ENCODE assay signal across 1 cellular context in genomic region chr12:122943196-122943595, GRCh38.
TF ChIP-seq lines count a peak whose summit lies in the region.

No MANE protein-coding gene starts in this region.

TF ChIP-seq in endothelial cell of umbilical vein, 7 proteins besides CTCF, POLR2A, EP300 and RAD21:
- TF ChIP-seq POLR2AphosphoS5 (IDR thresholded peaks at IDR 0.05; ENCODE audit: insufficient read depth, low read depth, low read length) (peak; percentile 49), MYC (IDR thresholded peaks at IDR 0.05; ENCODE audit: low read depth, low read length) (no peak), FOS (IDR thresholded peaks at IDR 0.05; ENCODE audit: borderline replicate concordance, insufficient read depth, low read length) (no peak), JUN (IDR thresholded peaks at IDR 0.05; ENCODE audit: borderline replicate concordance, insufficient read depth, insufficient read length, low read depth) (peak; percentile 20), EZH2 (IDR thresholded peaks at IDR 0.05; ENCODE audit: borderline replicate concordance, low read depth, low read length, severe bottlenecking) (no peak), GATA2 (IDR thresholded peaks at IDR 0.05; ENCODE audit: insufficient read depth, insufficient read length, low read depth, low read length) (peak; percentile 53)
- TF ChIP-seq, protein P1, sequence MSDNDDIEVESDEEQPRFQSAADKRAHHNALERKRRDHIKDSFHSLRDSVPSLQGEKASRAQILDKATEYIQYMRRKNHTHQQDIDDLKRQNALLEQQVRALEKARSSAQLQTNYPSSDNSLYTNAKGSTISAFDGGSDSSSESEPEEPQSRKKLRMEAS (IDR thresholded peaks at IDR 0.05; ENCODE audit: insufficient read depth, insufficient read length) = no peak
